ENCODE assay signal across 18 cellular contexts in genomic region chr14:90647469-90647868, GRCh38.
DNase-seq lines count a peak whose midpoint lies in the region; ATAC-seq and TF ChIP-seq lines count a peak whose summit lies in the region.
"Had no signal": no experiment of that assay in that cellular context is flagged by ENCODE, and none has a peak within 500 bp of the region (broad histone marks: within the 10 kb centered on the region; RNA-seq: fewer than 3 reads in every experiment).

No MANE protein-coding gene starts in this region.

- no peak overlapping the region for H3K4me3 ChIP-seq in breast epithelium
- H3K4me3 ChIP-seq: BLaER1 treated with 17β-estradiol and CSF1 and Interleukin-3, amounts not matched to agents 10 nM and 100 nM; Peyer's patch had no signal

- intact Hi-C loops in dendritic cell treated with granulocyte-macrophage colony-stimulating factor and Interleukin-4, amounts not matched to agents 40 ng/mL and 50 ng/mL, for 4 days (cut with micrococcal nuclease): no loop called here
- intact Hi-C loops in breast epithelium (cut with DNase I; ENCODE audit: low total_unique reads): no loop called here

- H3K27ac Mint-ChIP-seq in dendritic cell treated with granulocyte-macrophage colony-stimulating factor and Interleukin-4, amounts not matched to agents 40 ng/mL and 50 ng/mL, for 4 days: peak overlapping the region; percentile 8
- H3K27ac Mint-ChIP-seq in nephron: peak overlapping the region in 2 of 3 experiments; percentile 18 to 29
- no peak overlapping the region for H3K27ac Mint-ChIP-seq in glutamatergic neuron (ENCODE audit: unreplicated experiment)
- no peak overlapping the region for H3K27ac Mint-ChIP-seq in activated CD8-positive, alpha-beta memory T cell treated with anti-CD3 and anti-CD28 coated beads, Interleukin-2, amount 10 ng/mL, durations not matched to agents 7 days and 5 days

- DNase-seq in GF-D8 (lab: John Stamatoyannopoulos, UW): peak; percentile 18
- peak; percentile 76 for DNase-seq in NOMO-1 treated with dmso at 0.1 percent for 144 hours (lab: John Stamatoyannopoulos, UW; ENCODE audit: unreplicated experiment)
- DNase-seq in EL: no peak
- no peak for DNase-seq in breast epithelium (ENCODE audit: low spot score in 2 of 2)
- DNase-seq in glutamatergic neuron: no peak
- DNase-seq in activated CD8-positive, alpha-beta memory T cell treated with anti-CD3 and anti-CD28 coated beads, Interleukin-2, amount 10 ng/mL, durations not matched to agents 7 days and 5 days: no peak
- DNase-seq: DMS 273 treated with DMSO at 0.1 percent for 48 hours; KBM-7; NCI-H1105; NCI-H1694; NCI-H226; NCI-H69; NK-92 treated with Interleukin-12 subunit alpha and Interleukin-12 subunit beta, amount 100 ng/mL, for 24 hours; Peyer's patch; Right ventricle myocardium superior had no signal

- no peak overlapping the region for H3K4me3 Mint-ChIP-seq in dendritic cell treated with granulocyte-macrophage colony-stimulating factor and Interleukin-4, amounts not matched to agents 40 ng/mL and 50 ng/mL, for 4 days
- H3K4me3 Mint-ChIP-seq in nephron (no peak overlapping the region), glutamatergic neuron (ENCODE audit: unreplicated experiment) (no peak overlapping the region)
- no peak overlapping the region for H3K4me3 Mint-ChIP-seq in activated CD8-positive, alpha-beta memory T cell treated with anti-CD3 and anti-CD28 coated beads, Interleukin-2, amount 10 ng/mL, durations not matched to agents 7 days and 5 days

- H3K36me3 Mint-ChIP-seq in dendritic cell treated with granulocyte-macrophage colony-stimulating factor and Interleukin-4, amounts not matched to agents 40 ng/mL and 50 ng/mL, for 4 days (ENCODE audit: low read depth): peaks cover 34% of the 10 kb centered on the region
- H3K36me3 Mint-ChIP-seq in nephron (ENCODE audit: low read depth) (peaks cover 36% of the 10 kb centered on the region), glutamatergic neuron (ENCODE audit: unreplicated experiment) (no peaks in the 10 kb centered on the region)
- H3K36me3 Mint-ChIP-seq in activated CD8-positive, alpha-beta memory T cell treated with anti-CD3 and anti-CD28 coated beads, Interleukin-2, amount 10 ng/mL, durations not matched to agents 7 days and 5 days: no peaks in the 10 kb centered on the region

- H3K27me3 ChIP-seq in breast epithelium: no peaks in the 10 kb centered on the region
- H3K27me3 ChIP-seq: BLaER1 treated with 17β-estradiol and CSF1 and Interleukin-3, amounts not matched to agents 10 nM and 100 nM; Peyer's patch had no signal

- no peaks in the 10 kb centered on the region for H3K9me3 ChIP-seq in breast epithelium
- H3K9me3 ChIP-seq: BLaER1 treated with 17β-estradiol and CSF1 and Interleukin-3, amounts not matched to agents 10 nM and 100 nM; Peyer's patch had no signal

- no peak for TF ChIP-seq POLR2A in breast epithelium (IDR thresholded peaks at IDR 0.05)

- ATAC-seq in activated CD8-positive, alpha-beta memory T cell treated with anti-CD3 and anti-CD28 coated beads, Interleukin-2, amount 10 ng/mL, durations not matched to agents 7 days and 5 days: no peak

- TF ChIP-seq CTCF in nephron (IDR thresholded peaks at IDR 0.05; ENCODE audit: unreplicated experiment in 3 of 3) (no peak), breast epithelium (IDR thresholded peaks at IDR 0.05) (no peak), glutamatergic neuron (IDR thresholded peaks at IDR 0.05; ENCODE audit: partially characterized antibody, unreplicated experiment) (no peak)

- H3K4me1 Mint-ChIP-seq in dendritic cell treated with granulocyte-macrophage colony-stimulating factor and Interleukin-4, amounts not matched to agents 40 ng/mL and 50 ng/mL, for 4 days (ENCODE audit: low read depth): peaks cover 56% of the 10 kb centered on the region
- H3K4me1 Mint-ChIP-seq in nephron: peaks cover 75% of the 10 kb centered on the region
- peaks cover 4% of the 10 kb centered on the region for H3K4me1 Mint-ChIP-seq in glutamatergic neuron (ENCODE audit: low read depth, unreplicated experiment)
- no peaks in the 10 kb centered on the region for H3K4me1 Mint-ChIP-seq in activated CD8-positive, alpha-beta memory T cell treated with anti-CD3 and anti-CD28 coated beads, Interleukin-2, amount 10 ng/mL, durations not matched to agents 7 days and 5 days

- H3K9me3 Mint-ChIP-seq in dendritic cell treated with granulocyte-macrophage colony-stimulating factor and Interleukin-4, amounts not matched to agents 40 ng/mL and 50 ng/mL, for 4 days: no peaks in the 10 kb centered on the region
- H3K9me3 Mint-ChIP-seq in nephron (no peaks in the 10 kb centered on the region), glutamatergic neuron (ENCODE audit: unreplicated experiment) (no peaks in the 10 kb centered on the region)
- no peaks in the 10 kb centered on the region for H3K9me3 Mint-ChIP-seq in activated CD8-positive, alpha-beta memory T cell treated with anti-CD3 and anti-CD28 coated beads, Interleukin-2, amount 10 ng/mL, durations not matched to agents 7 days and 5 days (ENCODE audit: low read depth)

- H3K36me3 ChIP-seq in breast epithelium: no peaks in the 10 kb centered on the region
- H3K36me3 ChIP-seq: Peyer's patch had no signal

- H3K27ac ChIP-seq in breast epithelium: no peak overlapping the region
- H3K27ac ChIP-seq: Peyer's patch had no signal

- CTCF ChIA-PET in activated CD8-positive, alpha-beta memory T cell treated with anti-CD3 and anti-CD28 coated beads, Interleukin-2, amount 10 ng/mL, durations not matched to agents 7 days and 5 days (lab: Charles Lee): interaction anchor here (0.9 to 1.0 kb wide), 2 partner anchors 10 to 50 kb away, joined by 3 read pairs; no protein-coding TSS in a partner anchor

- H3K4me1 ChIP-seq in breast epithelium: no peaks in the 10 kb centered on the region
- H3K4me1 ChIP-seq: Peyer's patch had no signal

- H3K27me3 Mint-ChIP-seq in dendritic cell treated with granulocyte-macrophage colony-stimulating factor and Interleukin-4, amounts not matched to agents 40 ng/mL and 50 ng/mL, for 4 days: no peaks in the 10 kb centered on the region
- H3K27me3 Mint-ChIP-seq in nephron (ENCODE audit: low read depth) (no peaks in the 10 kb centered on the region), glutamatergic neuron (ENCODE audit: unreplicated experiment) (peaks cover 2% of the 10 kb centered on the region)
- H3K27me3 Mint-ChIP-seq in activated CD8-positive, alpha-beta memory T cell treated with anti-CD3 and anti-CD28 coated beads, Interleukin-2, amount 10 ng/mL, durations not matched to agents 7 days and 5 days: no peaks in the 10 kb centered on the region

Comparison
In these comparisons a context has a peak if more than half of its experiments do, and no peak if none do; other contexts are left out.
1. DNase-seq: peak in GF-D8 (single experiment) and NOMO-1 treated with dmso at 0.1 percent for 144 hours (single experiment); none in EL (single experiment), breast epithelium (0 of 2), glutamatergic neuron (single experiment) and activated CD8-positive, alpha-beta memory T cell treated with anti-CD3 and anti-CD28 coated beads, Interleukin-2, amount 10 ng/mL, durations not matched to agents 7 days and 5 days (single experiment).
2. H3K27ac Mint-ChIP-seq: peak in dendritic cell treated with granulocyte-macrophage colony-stimulating factor and Interleukin-4, amounts not matched to agents 40 ng/mL and 50 ng/mL, for 4 days (single experiment) and nephron (2 of 3); none in glutamatergic neuron (single experiment) and activated CD8-positive, alpha-beta memory T cell treated with anti-CD3 and anti-CD28 coated beads, Interleukin-2, amount 10 ng/mL, durations not matched to agents 7 days and 5 days (single experiment).